10 cellular contexts compared by ENCODE assay signal in the genomic region with DNA sequence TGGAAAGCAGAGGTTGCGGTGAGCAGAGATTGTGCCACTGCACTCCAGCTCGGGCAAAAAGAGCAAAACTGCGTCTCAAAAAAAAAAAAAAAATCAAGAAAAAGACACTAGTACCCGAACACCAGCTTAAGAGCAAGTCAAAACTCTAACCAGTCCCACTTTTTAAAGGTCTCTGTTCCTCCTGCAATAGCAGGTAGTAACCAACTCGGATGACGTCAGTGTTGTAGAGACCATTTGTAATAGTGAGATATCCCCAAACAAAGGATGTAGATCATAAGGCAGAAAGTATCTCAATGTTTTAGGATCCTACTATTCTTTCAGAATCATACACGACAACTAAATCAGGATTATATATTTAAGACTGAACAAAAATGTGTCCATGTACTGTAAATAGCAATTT. TPM values are rescaled to one million over a fixed set of nuclear protein-coding genes. Genes with fewer than 3 reads are reported as not detected.
DNase-seq lines count a peak whose midpoint lies in the region; ATAC-seq, FAIRE-seq and TF ChIP-seq lines count a peak whose summit lies in the region.
"Had no signal": no experiment of that assay in that cellular context is flagged by ENCODE, and none has a peak within 500 bp of the region (broad histone marks: within the 10 kb centered on the region; RNA-seq: fewer than 3 reads in every experiment).

No MANE protein-coding gene starts in this region.

- H2AK5ac ChIP-seq in H9 (ENCODE audit: insufficient read length, low read length): no peak overlapping the region

- peaks cover 8% of the 10 kb centered on the region for H3K23me2 ChIP-seq in H9 (ENCODE audit: insufficient read length, low read depth, low read length, poor library complexity, severe bottlenecking)

- H3K4ac ChIP-seq in H9 (ENCODE audit: low read depth, low read length): no peak overlapping the region

- H3K56ac ChIP-seq in H9 (ENCODE audit: insufficient read length, low read depth, low read length): no peak overlapping the region

- peaks cover 34 to 47% (median 36%) of the 10 kb centered on the region in 3 experiments for H3K36me3 Mint-ChIP-seq in H9 (ENCODE audit: insufficient read depth in 1 of 3, low read depth in 3 of 3)

- no peak overlapping the region for H3T11ph ChIP-seq in H9 (ENCODE audit: low read length)

- no peak overlapping the region for H3K9ac ChIP-seq in H9 (ENCODE audit: extremely low read depth, insufficient read length, low read length)

- peaks cover 27 to 44% of the 10 kb centered on the region in 2 experiments for H3K4me1 Mint-ChIP-seq in H9

- H4K8ac ChIP-seq in H9 (replicated peaks; ENCODE audit: insufficient read length, low read depth, low read length): no peak overlapping the region

- WGBS in H9 (ENCODE audit: extremely low coverage, insufficient read length, low lambda C conversion rate): no CpG with 5 or more reads among the region's 7 CpGs

- no peak overlapping the region for H2BK12ac ChIP-seq in H9 (ENCODE audit: insufficient read length, low read depth, low read length)

- TF ChIP-seq CTCF in H9 (conservative IDR thresholded peaks at IDR 0.05) (no peak), foreskin keratinocyte (conservative IDR thresholded peaks at IDR 0.05) (no peak), osteoblast (IDR thresholded peaks at IDR 0.05; ENCODE audit: extremely low read depth, low read depth, low read length) (no peak)

- DNase-seq in AML-193 (lab: John Stamatoyannopoulos, UW): peak; percentile 33 to 37
- DNase-seq in H9: no peak
- DNase-seq in SJCRH30: no peak
- no peak for DNase-seq in foreskin keratinocyte
- no peak for DNase-seq in osteoblast (ENCODE audit: insufficient read length, low spot score, missing footprints)
- no peak for DNase-seq in HTR-8/SVneo (ENCODE audit: insufficient read length, low spot score)
- DNase-seq: esophagus squamous epithelium, NCI-H1105 treated with DMSO at 0.1 percent for 48 hours had no signal

- H3K9me3 ChIP-seq in H9 (ENCODE audit: control insufficient read depth, low read depth, low read length) (no peaks in the 10 kb centered on the region), SJCRH30 (replicated peaks) (no peaks in the 10 kb centered on the region), osteoblast (ENCODE audit: low read depth, low read length) (no peaks in the 10 kb centered on the region)
- H3K9me3 ChIP-seq: esophagus squamous epithelium had no signal

- peak overlapping the region in 2 of 3 experiments; percentile 85 to 86; a peak in 3 of 7 replicates for H3K27ac Mint-ChIP-seq in H9

- H2BK5ac ChIP-seq in H9 (ENCODE audit: insufficient read length, low read length): no peak overlapping the region

- peaks cover 0 to 6% of the 10 kb centered on the region in 2 experiments; a peak in 2 of 5 replicates for H3K9me3 Mint-ChIP-seq in H9

- no peak overlapping the region for H3K14ac ChIP-seq in H9 (ENCODE audit: insufficient read depth, low read length)

- H3K4me3 Mint-ChIP-seq in H9: peak overlapping the region; percentile 94 to 99

- H2AFZ ChIP-seq in H9 (ENCODE audit: low read length) (no peak overlapping the region), osteoblast (ENCODE audit: low read length) (no peak overlapping the region)

- no peaks in the 10 kb centered on the region for H4K20me1 ChIP-seq in H9 (ENCODE audit: control insufficient read depth, insufficient read depth, insufficient read length)
- H4K20me1 ChIP-seq in osteoblast (ENCODE audit: insufficient read depth, low read length): peaks cover 17% of the 10 kb centered on the region

- H3K4me2 ChIP-seq in H9 (ENCODE audit: insufficient read depth, insufficient read length, low read length) (peak overlapping the region; percentile 95), osteoblast (ENCODE audit: insufficient read depth, low read length) (no peak overlapping the region)

- H3K27ac ChIP-seq in H9 (ENCODE audit: insufficient read length, low read depth, low read length) (no peak overlapping the region), SJCRH30 (peak overlapping the region; percentile 89; the same call in 1 of the 2 replicates), foreskin keratinocyte (peak overlapping the region; percentile 38), osteoblast (ENCODE audit: low read depth, low read length) (no peak overlapping the region)
- H3K27ac ChIP-seq: esophagus squamous epithelium had no signal

- ATAC-seq in foreskin keratinocyte (no peak), GM18870 (IDR thresholded peaks at IDR 0.05; ENCODE audit: unreplicated experiment) (no peak)
- ATAC-seq in activated CD4-positive, CD25-positive, alpha-beta regulatory T cell treated with anti-CD3 and anti-CD28 coated beads, Interleukin-2, amount 50 U/mL, for 24 hours: no peak

- no peak overlapping the region for H3K18ac ChIP-seq in H9 (ENCODE audit: insufficient read length, low read depth, low read length)

- H2BK120ac ChIP-seq in H9 (ENCODE audit: low read depth, low read length, poor library complexity, severe bottlenecking): no peak overlapping the region

- no peak for FAIRE-seq in HTR-8/SVneo (lab: Jason Lieb, UNC)

- peaks cover 2% of the 10 kb centered on the region; the same call in 1 of the 2 replicates for H3K27me3 Mint-ChIP-seq in H9 (ENCODE audit: low read depth)

- H3K79me1 ChIP-seq in H9 (ENCODE audit: insufficient read depth, low read depth, low read length, poor library complexity, severe bottlenecking): peaks cover 9% of the 10 kb centered on the region

- H3K36me3 ChIP-seq in SJCRH30: peaks cover 24% of the 10 kb centered on the region
- peaks cover 22% of the 10 kb centered on the region for H3K36me3 ChIP-seq in osteoblast (ENCODE audit: insufficient read depth, low read length)

- no peak overlapping the region for H4K5ac ChIP-seq in H9 (ENCODE audit: insufficient read length, low read depth, low read length)

- H3K4me1 ChIP-seq in H9 (ENCODE audit: insufficient read depth, low read length) (no peaks in the 10 kb centered on the region; the same call in 1 of the 2 replicates), SJCRH30 (peaks cover 17% of the 10 kb centered on the region), foreskin keratinocyte (peaks cover 12% of the 10 kb centered on the region), osteoblast (ENCODE audit: insufficient read depth, low read length) (peaks cover 15% of the 10 kb centered on the region)

- no peak overlapping the region for H4K91ac ChIP-seq in H9 (ENCODE audit: insufficient read length, low read depth, low read length)

- H2BK15ac ChIP-seq in H9 (ENCODE audit: low read depth, low read length): no peak overlapping the region

- H3K27me3 ChIP-seq in H9 (ENCODE audit: insufficient read depth, low read length) (no peaks in the 10 kb centered on the region), SJCRH30 (no peaks in the 10 kb centered on the region), foreskin keratinocyte (no peaks in the 10 kb centered on the region), osteoblast (ENCODE audit: insufficient read depth, low read length) (no peaks in the 10 kb centered on the region)
- H3K27me3 ChIP-seq: esophagus squamous epithelium had no signal

- H3K4me3 ChIP-seq in SJCRH30 (peak overlapping the region; percentile 77), osteoblast (ENCODE audit: insufficient read depth, low read length) (no peak overlapping the region)

- H3K23ac ChIP-seq in H9 (ENCODE audit: insufficient read length, low read depth, low read length): no peak overlapping the region

- H3K79me2 ChIP-seq in H9 (ENCODE audit: insufficient read depth, low read length) (peaks cover 38% of the 10 kb centered on the region), osteoblast (ENCODE audit: insufficient read depth, low read length) (peaks cover 72% of the 10 kb centered on the region)

- no peak overlapping the region for H2BK20ac ChIP-seq in H9 (ENCODE audit: low read depth, low read length, poor library complexity, severe bottlenecking)

RNA-seq across cellular contexts. Expression of gene JPT1, which starts 2.4 kb away (rescaled TPM):
- total RNA-seq in H9 (2021) (265 and 275 TPM in 2 replicates), foreskin keratinocyte (463 and 622 TPM in 2 replicates), osteoblast (55.7 and 60.8 TPM in 2 replicates)
- total RNA-seq in SJCRH30 (2014; rRNA removed; shearing (Covaris generic)): 313 and 320 TPM in 2 replicates
- 705 and 905 TPM in 2 replicates for polyA plus RNA-seq in foreskin keratinocyte

RNA-seq across cellular contexts. Expression of gene NT5C, which starts 20.4 kb away (rescaled TPM):
- total RNA-seq in H9 (2021): 76.2 and 77.7 TPM in 2 replicates
- 34.5 and 36.0 TPM in 2 replicates for total RNA-seq in SJCRH30 (2014; rRNA removed; shearing (Covaris generic))
- total RNA-seq in foreskin keratinocyte: 76.5 and 76.8 TPM in 2 replicates
- polyA plus RNA-seq in foreskin keratinocyte: 109 and 111 TPM in 2 replicates
- 48.1 and 53.9 TPM in 2 replicates for total RNA-seq in osteoblast

RNA-seq across cellular contexts. Expression of gene SUMO2, which starts 30.9 kb away (rescaled TPM):
- 813 and 824 TPM in 2 replicates for total RNA-seq in H9 (2021)
- total RNA-seq in SJCRH30 (2014; rRNA removed; shearing (Covaris generic)): 433 and 472 TPM in 2 replicates
- total RNA-seq in foreskin keratinocyte: 284 and 299 TPM in 2 replicates
- polyA plus RNA-seq in foreskin keratinocyte: 326 and 355 TPM in 2 replicates
- 92.6 and 96.4 TPM in 2 replicates for total RNA-seq in osteoblast

RNA-seq across cellular contexts. Expression of gene ARMC7, which starts 42.1 kb away (rescaled TPM):
- total RNA-seq in H9 (2021) (22.4 and 22.8 TPM in 2 replicates), foreskin keratinocyte (3.5 and 4.4 TPM in 2 replicates), osteoblast (3.2 and 3.3 TPM in 2 replicates)
- total RNA-seq in SJCRH30 (2014; rRNA removed; shearing (Covaris generic)): 9.6 and 10.9 TPM in 2 replicates
- polyA plus RNA-seq in foreskin keratinocyte: 5.8 and 6.5 TPM in 2 replicates

RNA-seq across cellular contexts. Expression of gene NUP85, which starts 53.6 kb away (rescaled TPM):
- total RNA-seq in H9 (2021) (136 and 145 TPM in 2 replicates), foreskin keratinocyte (74.4 and 81.5 TPM in 2 replicates), osteoblast (26.4 and 26.5 TPM in 2 replicates)
- total RNA-seq in SJCRH30 (2014; rRNA removed; shearing (Covaris generic)): 95.4 and 103 TPM in 2 replicates
- polyA plus RNA-seq in foreskin keratinocyte: 55.9 and 66.9 TPM in 2 replicates

Comparison
In these comparisons a context has a peak if more than half of its experiments do, and no peak if none do; other contexts are left out.
1. DNase-seq: peak in AML-193 (2 of 2); none in H9 (single experiment), SJCRH30 (0 of 2), foreskin keratinocyte (0 of 2), osteoblast (single experiment) and HTR-8/SVneo (single experiment).
2. H3K27ac ChIP-seq: peak in SJCRH30 (single experiment) and foreskin keratinocyte (single experiment); none in H9 (single experiment) and osteoblast (single experiment).